In the genomic region with DNA sequence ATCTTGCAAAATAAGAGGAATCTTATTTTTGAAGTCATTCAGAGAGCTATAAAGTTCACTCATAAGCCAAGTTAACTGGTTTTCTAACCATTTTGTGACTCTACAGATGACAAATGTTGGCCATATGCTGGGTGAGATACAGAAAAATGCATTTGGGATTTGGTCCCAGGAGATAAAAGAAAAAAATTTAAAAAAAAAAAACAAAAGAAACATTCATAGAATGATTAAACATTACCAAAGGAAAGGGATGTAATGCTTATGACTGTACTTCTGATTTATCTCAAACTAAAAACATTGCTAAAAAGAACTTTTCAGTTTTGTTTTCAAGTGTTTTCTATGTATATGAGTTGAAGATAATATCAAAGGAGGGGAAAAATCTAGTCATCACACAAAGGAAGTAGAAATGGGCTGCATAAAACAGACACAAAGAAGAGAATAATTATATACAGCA, we compare ENCODE assay signal across 10 cellular contexts. TPM values are rescaled to one million over a fixed set of nuclear protein-coding genes. Genes with fewer than 3 reads are reported as not detected.
DNase-seq lines count a peak whose midpoint lies in the region; ATAC-seq and FAIRE-seq lines count a peak whose summit lies in the region.
"Had no signal": no experiment of that assay in that cellular context is flagged by ENCODE, and none has a peak within 500 bp of the region (broad histone marks: within the 10 kb centered on the region; RNA-seq: fewer than 3 reads in every experiment).

No MANE protein-coding gene starts in this region.

- POLR2A ChIA-PET in naive thymus-derived CD8-positive, alpha-beta T cell (lab: Charles Lee), result interaction anchor here (0.7 to 1.1 kb wide), 3 partner anchors 38 to 577 kb away, joined by 6 to 8 read pairs (median 7); no protein-coding TSS in a partner anchor

- ATAC-seq in GM18502 (IDR thresholded peaks at IDR 0.05; ENCODE audit: poor library complexity, unreplicated experiment) (peak; percentile 44), GM21723 (IDR thresholded peaks at IDR 0.05; ENCODE audit: unreplicated experiment) (peak; percentile 50), HG03039 (IDR thresholded peaks at IDR 0.05; ENCODE audit: unreplicated experiment) (no peak), GM19328 (IDR thresholded peaks at IDR 0.05; ENCODE audit: unreplicated experiment) (no peak)
- peak; percentile 49 to 75 for ATAC-seq in naive thymus-derived CD8-positive, alpha-beta T cell
- ATAC-seq: effector memory CD8-positive, alpha-beta T cell had no signal

- H3K36me3 Mint-ChIP-seq in naive thymus-derived CD8-positive, alpha-beta T cell, result peaks cover 20 to 57% (median 30%) of the 10 kb centered on the region in 3 donors

- peak overlapping the region in 6 of 10 donors; percentile 40 to 68 (median 50) for H3K4me3 Mint-ChIP-seq in naive thymus-derived CD8-positive, alpha-beta T cell
- H3K4me3 Mint-ChIP-seq: effector memory CD8-positive, alpha-beta T cell had no signal

- no peak for DNase-seq in RCC 7860 (ENCODE audit: low spot score)
- DNase-seq in naive thymus-derived CD8-positive, alpha-beta T cell, result peak in 3 of 10 donors; percentile 22 to 35 (median 33)
- no peak for DNase-seq in stimulated activated CD4-positive, alpha-beta T cell treated with anti-CD3 and anti-CD28 coated beads, Interleukin-2, amount 100 ng/mL, for 24 hours
- DNase-seq in stimulated activated CD4-positive, alpha-beta T cell treated with anti-CD3 and anti-CD28 coated beads, Interleukin-4, amount 100 ng/mL, for 4 hours, result no peak
- DNase-seq: effector memory CD8-positive, alpha-beta T cell; NCI-H1092 had no signal

- H3K9me3 Mint-ChIP-seq in naive thymus-derived CD8-positive, alpha-beta T cell, result peaks cover 0 to 4% (median 0%) of the 10 kb centered on the region in 9 donors
- H3K9me3 Mint-ChIP-seq: effector memory CD8-positive, alpha-beta T cell had no signal

- peaks cover 4 to 48% (median 30%) of the 10 kb centered on the region in 4 donors for H3K4me1 Mint-ChIP-seq in naive thymus-derived CD8-positive, alpha-beta T cell

- peak overlapping the region in 7 of 10 donors; percentile 0 to 88 (median 70) for H3K27ac Mint-ChIP-seq in naive thymus-derived CD8-positive, alpha-beta T cell

- FAIRE-seq in RCC 7860 (lab: Jason Lieb, UNC), result peak; percentile 35

- H3K27me3 Mint-ChIP-seq in naive thymus-derived CD8-positive, alpha-beta T cell, result no peaks in the 10 kb centered on the region
- H3K27me3 Mint-ChIP-seq: effector memory CD8-positive, alpha-beta T cell had no signal

RNA-seq across cellular contexts. Expression of gene PELI1, which starts 43.1 kb away (rescaled TPM):
- total RNA-seq in naive thymus-derived CD8-positive, alpha-beta T cell, result 10 to 100 TPM; 26.9 to 27.8 TPM
- 1 to 10 TPM; 4.7 to 5.8 (median 5.3) TPM for polyA plus RNA-seq in naive thymus-derived CD8-positive, alpha-beta T cell

Comparison
In these comparisons a context has a peak if more than half of its experiments do, and no peak if none do; other contexts are left out.
1. ATAC-seq: peak in GM18502 (single experiment), GM21723 (single experiment) and naive thymus-derived CD8-positive, alpha-beta T cell (2 of 2); none in HG03039 (single experiment) and GM19328 (single experiment).